Comparison of ENCODE assay signal across 32 cellular contexts in the genomic region with DNA sequence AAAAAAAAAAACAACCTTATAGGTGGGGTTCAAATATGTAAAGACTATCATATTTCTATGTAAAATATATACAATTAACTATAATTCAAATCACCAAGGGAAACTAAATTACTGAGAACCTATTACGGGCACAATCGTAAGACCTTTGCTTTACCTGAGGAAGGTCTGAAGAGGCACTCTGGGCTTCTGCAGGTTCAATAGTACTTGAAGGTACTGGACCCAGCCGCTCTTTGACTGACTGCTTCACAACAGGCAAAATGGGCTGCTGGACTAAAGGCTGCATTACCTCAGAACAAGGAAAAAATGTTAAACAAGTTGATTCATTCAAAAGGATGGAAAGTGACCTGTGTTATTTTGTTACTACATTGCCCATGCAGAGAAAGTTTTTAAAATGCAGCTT.
"Had no signal": no experiment of that assay in that cellular context is flagged by ENCODE, and none has a peak within 500 bp of the region (broad histone marks: within the 10 kb centered on the region; RNA-seq: fewer than 3 reads in every experiment).

No MANE protein-coding gene starts in this region.

- H3K27me3 ChIP-seq: body of pancreas, colonic mucosa, dorsolateral prefrontal cortex, esophagus squamous epithelium, gastroesophageal sphincter had no signal

- H3K4me1 ChIP-seq: body of pancreas, colonic mucosa, esophagus squamous epithelium, gastroesophageal sphincter had no signal

- H3K4me3 ChIP-seq: body of pancreas, colonic mucosa, dorsolateral prefrontal cortex, esophagus squamous epithelium, gastroesophageal sphincter had no signal

- H3K4me1 Mint-ChIP-seq: endodermal cell had no signal

- ATAC-seq: activated CD4-positive, alpha-beta T cell treated with anti-CD3 and anti-CD28 coated beads for 36 hours; activated CD8-positive, alpha-beta memory T cell treated with anti-CD3 and anti-CD28 coated beads, Interleukin-2, amount 10 ng/mL, durations not matched to agents 7 days and 5 days; activated CD8-positive, alpha-beta T cell treated with anti-CD3 and anti-CD28 coated beads, Interleukin-2, amount 10 ng/mL, durations not matched to agents 7 days and 5 days; activated T-helper 17 cell treated with anti-CD3 and anti-CD28 coated beads, Interleukin-2, amount 50 U/mL, for 72 hours; body of pancreas; gastroesophageal sphincter; T-helper 17 cell had no signal

- H3K36me3 ChIP-seq: colonic mucosa had no signal

- H3K27ac ChIP-seq: body of pancreas, colonic mucosa, dorsolateral prefrontal cortex, epithelial cell of prostate, esophagus squamous epithelium, gastroesophageal sphincter, WERI-Rb-1 had no signal

- H3K4me3 Mint-ChIP-seq: activated CD4-positive, alpha-beta memory T cell treated with anti-CD3 and anti-CD28 coated beads for 36 hours; activated CD4-positive, alpha-beta T cell treated with anti-CD3 and anti-CD28 coated beads for 36 hours; activated CD4-positive, alpha-beta T cell treated with anti-CD3 and anti-CD28 coated beads, Interleukin-2, amount 10 ng/mL, durations not matched to agents 24 days and 14 days; activated CD8-positive, alpha-beta memory T cell treated with anti-CD3 and anti-CD28 coated beads, Interleukin-2, amount 10 ng/mL, durations not matched to agents 7 days and 5 days; activated CD8-positive, alpha-beta T cell treated with anti-CD3 and anti-CD28 coated beads, Interleukin-2, amount 10 ng/mL, durations not matched to agents 7 days and 5 days; activated naive CD8-positive, alpha-beta T cell; activated T-helper 17 cell treated with anti-CD3 and anti-CD28 coated beads, Interleukin-2, amount 50 U/mL, for 72 hours; endodermal cell; T-helper 17 cell; T-helper 2 cell treated with Interferon-gamma antibody and Interleukin-4, amounts not matched to agents 5 μg/mL and 100 μg/mL, for 36 hours had no signal

- H3K9me3 ChIP-seq: body of pancreas, colonic mucosa, esophagus squamous epithelium, gastroesophageal sphincter had no signal

- H3K27ac Mint-ChIP-seq: activated CD4-positive, alpha-beta memory T cell treated with anti-CD3 and anti-CD28 coated beads for 36 hours; activated CD4-positive, alpha-beta T cell treated with anti-CD3 and anti-CD28 coated beads for 36 hours; activated CD4-positive, alpha-beta T cell treated with anti-CD3 and anti-CD28 coated beads, Interleukin-2, amount 10 ng/mL, durations not matched to agents 24 days and 14 days; activated CD8-positive, alpha-beta memory T cell treated with anti-CD3 and anti-CD28 coated beads, Interleukin-2, amount 10 ng/mL, durations not matched to agents 7 days and 5 days; activated CD8-positive, alpha-beta T cell treated with anti-CD3 and anti-CD28 coated beads, Interleukin-2, amount 10 ng/mL, durations not matched to agents 7 days and 5 days; activated T-helper 17 cell treated with anti-CD3 and anti-CD28 coated beads, Interleukin-2, amount 50 U/mL, for 72 hours; endodermal cell had no signal

- DNase-seq: activated CD4-positive, alpha-beta memory T cell treated with anti-CD3 and anti-CD28 coated beads for 36 hours; activated CD4-positive, alpha-beta T cell treated with anti-CD3 and anti-CD28 coated beads for 36 hours; activated CD4-positive, alpha-beta T cell treated with anti-CD3 and anti-CD28 coated beads, Interleukin-2, amount 10 ng/mL, durations not matched to agents 24 days and 14 days; activated CD4-positive, CD25-positive, alpha-beta regulatory T cell; activated CD4-positive, CD25-positive, alpha-beta regulatory T cell treated with anti-CD3 and anti-CD28 coated beads, Interleukin-2, amount 50 U/mL, for 72 hours; activated CD8-positive, alpha-beta memory T cell treated with anti-CD3 and anti-CD28 coated beads, Interleukin-2, amount 10 ng/mL, durations not matched to agents 7 days and 5 days; activated CD8-positive, alpha-beta memory T cell treated with anti-CD3 and anti-CD28 coated beads, Interleukin-2, amount 50 U/mL, for 4 hours; activated CD8-positive, alpha-beta T cell treated with anti-CD3 and anti-CD28 coated beads, Interleukin-2, amount 10 ng/mL, durations not matched to agents 7 days and 5 days; activated effector memory CD4-positive, alpha-beta T cell treated with Interleukin-2 at 50 U/mL for 16 hours; activated gamma-delta T cell treated with Interleukin-2 at 50 U/mL for 16 hours; activated naive CD4-positive, alpha-beta T cell treated with anti-CD3 and anti-CD28 coated beads, Interleukin-2, amount 50 U/mL, for 16 hours; activated naive CD4-positive, alpha-beta T cell treated with Interleukin-2 at 50 U/mL for 16 hours; activated T-cell treated with anti-CD3 and anti-CD28 coated beads, Interleukin-2, amount 50 U/mL, for 1 hour; amniotic stem cell; anterior cingulate cortex; body of pancreas; caudate nucleus; colonic mucosa; dorsolateral prefrontal cortex; effector memory CD4-positive, alpha-beta T cell; endodermal cell; esophagus squamous epithelium; foreskin melanocyte; T-helper 1 cell; T-helper 17 cell; T1000; WERI-Rb-1 had no signal

- H3K9me3 Mint-ChIP-seq: activated CD4-positive, alpha-beta memory T cell treated with anti-CD3 and anti-CD28 coated beads for 36 hours; activated CD4-positive, alpha-beta T cell treated with anti-CD3 and anti-CD28 coated beads, Interleukin-2, amount 10 ng/mL, durations not matched to agents 24 days and 14 days; activated T-helper 17 cell treated with anti-CD3 and anti-CD28 coated beads, Interleukin-2, amount 50 U/mL, for 72 hours; endodermal cell; T-helper 2 cell treated with Interferon-gamma antibody and Interleukin-4, amounts not matched to agents 5 μg/mL and 100 μg/mL, for 36 hours had no signal

- H3K27me3 Mint-ChIP-seq: activated CD4-positive, alpha-beta memory T cell treated with anti-CD3 and anti-CD28 coated beads for 36 hours; activated CD4-positive, alpha-beta T cell treated with anti-CD3 and anti-CD28 coated beads for 36 hours; activated CD4-positive, alpha-beta T cell treated with anti-CD3 and anti-CD28 coated beads, Interleukin-2, amount 10 ng/mL, durations not matched to agents 24 days and 14 days; activated CD8-positive, alpha-beta memory T cell treated with anti-CD3 and anti-CD28 coated beads, Interleukin-2, amount 10 ng/mL, durations not matched to agents 7 days and 5 days; activated naive CD8-positive, alpha-beta T cell; activated T-helper 17 cell treated with anti-CD3 and anti-CD28 coated beads, Interleukin-2, amount 50 U/mL, for 72 hours; T-helper 17 cell had no signal
